Comparison of ENCODE assay signal across 1 cellular context in the genomic region with DNA sequence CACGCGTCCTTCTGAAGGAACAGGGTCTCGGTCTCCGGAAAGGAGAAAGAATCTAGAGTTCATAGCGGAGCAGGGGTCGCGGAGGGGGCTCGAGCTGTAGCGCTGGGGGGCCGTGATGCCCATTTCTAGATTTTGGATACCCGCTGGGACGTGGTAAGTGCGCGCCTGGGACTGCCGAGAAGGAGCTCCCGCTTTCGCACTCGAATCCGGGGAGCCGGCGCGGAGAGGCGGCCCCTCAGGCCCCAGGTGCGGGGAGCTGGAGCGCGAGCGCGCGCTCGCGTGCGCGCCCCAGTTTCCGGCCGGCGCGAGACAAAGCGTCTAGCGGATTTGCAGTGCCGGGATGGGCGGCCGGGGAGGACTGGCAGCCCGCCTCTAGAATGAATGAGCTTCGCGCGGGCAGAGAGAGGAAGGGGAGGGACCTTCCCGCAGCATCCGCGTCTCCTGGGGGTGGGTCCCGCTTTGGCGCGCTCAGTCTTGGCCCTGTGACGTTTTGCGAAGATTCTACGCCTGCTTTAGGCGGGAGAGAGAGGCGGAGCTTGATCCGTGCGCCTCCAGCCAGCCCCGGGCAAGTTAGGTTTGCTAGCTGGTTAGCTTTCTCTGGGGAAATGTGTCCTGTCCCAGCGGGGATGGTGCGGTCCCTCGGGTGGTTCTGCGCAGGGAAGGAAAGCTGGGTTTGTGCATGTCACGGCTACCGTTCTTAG.
TF ChIP-seq lines count a peak whose summit lies in the region.

No MANE protein-coding gene starts in this region.

TF ChIP-seq in HepG2, 621 proteins besides CTCF, POLR2A, EP300 and RAD21 (continued from another document and continues in another):
- TF ChIP-seq, protein P1, sequence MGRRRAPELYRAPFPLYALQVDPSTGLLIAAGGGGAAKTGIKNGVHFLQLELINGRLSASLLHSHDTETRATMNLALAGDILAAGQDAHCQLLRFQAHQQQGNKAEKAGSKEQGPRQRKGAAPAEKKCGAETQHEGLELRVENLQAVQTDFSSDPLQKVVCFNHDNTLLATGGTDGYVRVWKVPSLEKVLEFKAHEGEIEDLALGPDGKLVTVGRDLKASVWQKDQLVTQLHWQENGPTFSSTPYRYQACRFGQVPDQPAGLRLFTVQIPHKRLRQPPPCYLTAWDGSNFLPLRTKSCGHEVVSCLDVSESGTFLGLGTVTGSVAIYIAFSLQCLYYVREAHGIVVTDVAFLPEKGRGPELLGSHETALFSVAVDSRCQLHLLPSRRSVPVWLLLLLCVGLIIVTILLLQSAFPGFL (CRISPR knock-in tag; IDR thresholded peaks at IDR 0.05), result no peak
- no peak for TF ChIP-seq ZNF354B (CRISPR knock-in tag; IDR thresholded peaks at IDR 0.05)
- no peak for TF ChIP-seq FOXP1 (IDR thresholded peaks at IDR 0.05)
- no peak for TF ChIP-seq FOXP1 (CRISPR knock-in tag; IDR thresholded peaks at IDR 0.05)
- TF ChIP-seq TBL1XR1 (IDR thresholded peaks at IDR 0.05; ENCODE audit: borderline replicate concordance, low read length, partially characterized antibody), result no peak
- no peak for TF ChIP-seq ZKSCAN1 (IDR thresholded peaks at IDR 0.05; ENCODE audit: low read length)
- TF ChIP-seq TGIF2 (CRISPR knock-in tag; IDR thresholded peaks at IDR 0.05), result no peak
- TF ChIP-seq LRRFIP1 (CRISPR knock-in tag; conservative IDR thresholded peaks at IDR 0.05), result no peak
- no peak for TF ChIP-seq NFIB (CRISPR knock-in tag; IDR thresholded peaks at IDR 0.05; ENCODE audit: borderline replicate concordance)
- peak; percentile 33; the same call in 1 of the 2 replicates for TF ChIP-seq HOMEZ (CRISPR knock-in tag; IDR thresholded peaks at IDR 0.05; ENCODE audit: low read depth)
- TF ChIP-seq ZNF766 (CRISPR knock-in tag; IDR thresholded peaks at IDR 0.05; ENCODE audit: borderline replicate concordance), result 0 out of 2 replicates have a peak, but pooled peaks have one; percentile 36
- no peak for TF ChIP-seq ZNF460 (CRISPR knock-in tag; IDR thresholded peaks at IDR 0.05; ENCODE audit: borderline replicate concordance)
- TF ChIP-seq, protein P2, sequence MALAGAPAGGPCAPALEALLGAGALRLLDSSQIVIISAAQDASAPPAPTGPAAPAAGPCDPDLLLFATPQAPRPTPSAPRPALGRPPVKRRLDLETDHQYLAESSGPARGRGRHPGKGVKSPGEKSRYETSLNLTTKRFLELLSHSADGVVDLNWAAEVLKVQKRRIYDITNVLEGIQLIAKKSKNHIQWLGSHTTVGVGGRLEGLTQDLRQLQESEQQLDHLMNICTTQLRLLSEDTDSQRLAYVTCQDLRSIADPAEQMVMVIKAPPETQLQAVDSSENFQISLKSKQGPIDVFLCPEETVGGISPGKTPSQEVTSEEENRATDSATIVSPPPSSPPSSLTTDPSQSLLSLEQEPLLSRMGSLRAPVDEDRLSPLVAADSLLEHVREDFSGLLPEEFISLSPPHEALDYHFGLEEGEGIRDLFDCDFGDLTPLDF (CRISPR knock-in tag; IDR thresholded peaks at IDR 0.05), result peak; percentile 97
- no peak for TF ChIP-seq ZNF275 (CRISPR knock-in tag; IDR thresholded peaks at IDR 0.05; ENCODE audit: borderline replicate concordance)
- no peak for TF ChIP-seq FOXM1 (CRISPR knock-in tag; IDR thresholded peaks at IDR 0.05)
- 0 out of 2 replicates have a peak, but pooled peaks have one; percentile 6 for TF ChIP-seq PITX1 (CRISPR knock-in tag; IDR thresholded peaks at IDR 0.05)
- TF ChIP-seq, protein P3, sequence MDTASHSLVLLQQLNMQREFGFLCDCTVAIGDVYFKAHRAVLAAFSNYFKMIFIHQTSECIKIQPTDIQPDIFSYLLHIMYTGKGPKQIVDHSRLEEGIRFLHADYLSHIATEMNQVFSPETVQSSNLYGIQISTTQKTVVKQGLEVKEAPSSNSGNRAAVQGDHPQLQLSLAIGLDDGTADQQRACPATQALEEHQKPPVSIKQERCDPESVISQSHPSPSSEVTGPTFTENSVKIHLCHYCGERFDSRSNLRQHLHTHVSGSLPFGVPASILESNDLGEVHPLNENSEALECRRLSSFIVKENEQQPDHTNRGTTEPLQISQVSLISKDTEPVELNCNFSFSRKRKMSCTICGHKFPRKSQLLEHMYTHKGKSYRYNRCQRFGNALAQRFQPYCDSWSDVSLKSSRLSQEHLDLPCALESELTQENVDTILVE (CRISPR knock-in tag; IDR thresholded peaks at IDR 0.05), result no peak
- TF ChIP-seq ATF4 (CRISPR knock-in tag; IDR thresholded peaks at IDR 0.05), result no peak
- TF ChIP-seq ZNF337 (CRISPR knock-in tag; IDR thresholded peaks at IDR 0.05; ENCODE audit: borderline replicate concordance, low read depth), result no peak
- TF ChIP-seq TAF15 (IDR thresholded peaks at IDR 0.05; ENCODE audit: low read depth, low read length, poor library complexity, severe bottlenecking), result no peak
- no peak for TF ChIP-seq POLR2AphosphoS2 (IDR thresholded peaks at IDR 0.05; ENCODE audit: low read depth, low read length)
- no peak for TF ChIP-seq TRIM24 (CRISPR knock-in tag; IDR thresholded peaks at IDR 0.05)
- TF ChIP-seq ZNF788 (CRISPR knock-in tag; IDR thresholded peaks at IDR 0.05; ENCODE audit: borderline replicate concordance), result no peak
- peak; percentile 72 for TF ChIP-seq SP2 (CRISPR knock-in tag; IDR thresholded peaks at IDR 0.05)
- no peak; the same call in 1 of the 2 replicates for TF ChIP-seq ZNF367 (CRISPR knock-in tag; IDR thresholded peaks at IDR 0.05; ENCODE audit: borderline replicate concordance)
- no peak for TF ChIP-seq ZNF720 (CRISPR knock-in tag; IDR thresholded peaks at IDR 0.05)
- no peak for TF ChIP-seq ZNF597 (CRISPR knock-in tag; IDR thresholded peaks at IDR 0.05)
- no peak for TF ChIP-seq ZNF777 (CRISPR knock-in tag; IDR thresholded peaks at IDR 0.05)
- peak; percentile 49 for TF ChIP-seq AGO2 (optimal IDR thresholded peaks at IDR 0.05; ENCODE audit: low read depth, low read length)
- TF ChIP-seq, protein P4, sequence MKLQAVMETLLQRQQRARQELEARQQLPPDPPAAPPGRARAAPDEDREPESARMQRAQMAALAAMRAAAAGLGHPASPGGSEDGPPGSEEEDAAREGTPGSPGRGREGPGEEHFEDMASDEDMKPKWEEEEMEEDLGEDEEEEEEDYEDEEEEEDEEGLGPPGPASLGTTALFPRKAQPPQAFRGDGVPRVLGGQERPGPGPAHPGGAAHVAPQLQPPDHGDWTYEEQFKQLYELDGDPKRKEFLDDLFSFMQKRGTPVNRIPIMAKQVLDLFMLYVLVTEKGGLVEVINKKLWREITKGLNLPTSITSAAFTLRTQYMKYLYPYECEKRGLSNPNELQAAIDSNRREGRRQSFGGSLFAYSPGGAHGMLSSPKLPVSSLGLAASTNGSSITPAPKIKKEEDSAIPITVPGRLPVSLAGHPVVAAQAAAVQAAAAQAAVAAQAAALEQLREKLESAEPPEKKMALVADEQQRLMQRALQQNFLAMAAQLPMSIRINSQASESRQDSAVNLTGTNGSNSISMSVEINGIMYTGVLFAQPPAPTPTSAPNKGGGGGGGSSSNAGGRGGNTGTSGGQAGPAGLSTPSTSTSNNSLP (IDR thresholded peaks at IDR 0.05; ENCODE audit: low read depth, low read length), result no peak
- TF ChIP-seq ZNF652 (CRISPR knock-in tag; IDR thresholded peaks at IDR 0.05; ENCODE audit: borderline replicate concordance, low read depth), result no peak
- TF ChIP-seq FOXA1 (IDR thresholded peaks at IDR 0.05), result no peak
- TF ChIP-seq FOXA1 (CRISPR knock-in tag; IDR thresholded peaks at IDR 0.05), result no peak
- TF ChIP-seq ZMYM3 (CRISPR knock-in tag; IDR thresholded peaks at IDR 0.05), result no peak
- TF ChIP-seq BCL6 (CRISPR knock-in tag; IDR thresholded peaks at IDR 0.05), result no peak
- no peak for TF ChIP-seq PRMT3 (CRISPR knock-in tag; IDR thresholded peaks at IDR 0.05; ENCODE audit: borderline replicate concordance, low read depth)
- TF ChIP-seq HMGA1 (CRISPR knock-in tag; conservative IDR thresholded peaks at IDR 0.05), result no peak
- TF ChIP-seq EED (CRISPR knock-in tag; IDR thresholded peaks at IDR 0.05), result no peak
- no peak for TF ChIP-seq IRF9 (CRISPR knock-in tag; IDR thresholded peaks at IDR 0.05; ENCODE audit: borderline replicate concordance)
- TF ChIP-seq ZFP36L2 (CRISPR knock-in tag; IDR thresholded peaks at IDR 0.05), result no peak
- no peak for TF ChIP-seq TRAFD1 (CRISPR knock-in tag; IDR thresholded peaks at IDR 0.05; ENCODE audit: borderline replicate concordance)
